ENCODE assay signal across 14 cellular contexts in the genomic region with DNA sequence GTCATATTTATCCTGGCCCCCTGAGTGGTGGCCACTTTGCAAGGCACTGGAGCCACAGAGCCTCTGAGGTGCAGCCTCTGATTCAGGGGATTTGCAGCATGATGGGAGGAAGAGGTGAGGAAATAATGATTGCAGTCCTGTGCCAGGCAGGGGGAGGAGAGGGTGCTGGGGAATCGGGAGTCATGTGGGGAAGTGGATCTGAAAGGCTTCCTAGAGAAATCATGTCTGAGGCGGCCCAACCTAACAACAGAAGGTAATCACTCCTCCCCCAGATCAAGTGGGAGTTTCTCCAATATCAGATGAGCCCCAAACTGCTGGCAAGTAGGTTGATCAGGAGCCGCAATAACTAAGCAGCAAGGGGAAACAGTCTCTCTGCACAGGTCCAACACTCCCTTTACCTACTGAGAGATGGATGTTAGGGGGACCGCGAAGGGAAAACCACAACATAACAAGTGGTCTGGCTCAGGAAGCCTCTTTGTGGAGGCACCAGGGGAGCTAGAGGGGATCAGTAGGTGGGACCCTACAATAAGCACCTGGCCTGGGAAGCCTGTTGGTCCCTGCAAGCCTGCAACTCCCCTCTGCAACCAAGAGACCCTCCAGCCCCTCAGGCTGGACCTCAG.
"Had no signal": no experiment of that assay in that cellular context is flagged by ENCODE, and none has a peak within 500 bp of the region (broad histone marks: within the 10 kb centered on the region; RNA-seq: fewer than 3 reads in every experiment).

No MANE protein-coding gene starts in this region.

- H3K4me1 Mint-ChIP-seq: activated B cell treated with CpG ODN at 0.5 μM for 24 hours had no signal

- H3K27ac Mint-ChIP-seq: activated B cell treated with CpG ODN at 0.5 μM for 24 hours; activated CD4-positive, alpha-beta memory T cell treated with anti-CD3 and anti-CD28 coated beads for 36 hours; activated T-helper 17 cell treated with anti-CD3 and anti-CD28 coated beads, Interleukin-2, amount 50 U/mL, for 72 hours; stimulated activated effector memory CD8-positive, alpha-beta T cell treated with anti-CD3 and anti-CD28 coated beads, Interleukin-12 subunit alpha, Interleukin-12 subunit beta, amount 100 ng/mL, for 72 hours had no signal

- H3K9ac ChIP-seq: parathyroid adenoma had no signal

- H3K4me3 Mint-ChIP-seq: activated B cell treated with CpG ODN at 0.5 μM for 24 hours; activated CD4-positive, alpha-beta memory T cell treated with anti-CD3 and anti-CD28 coated beads for 36 hours; activated T-helper 17 cell treated with anti-CD3 and anti-CD28 coated beads, Interleukin-2, amount 50 U/mL, for 72 hours; stimulated activated effector memory CD8-positive, alpha-beta T cell treated with anti-CD3 and anti-CD28 coated beads, Interleukin-12 subunit alpha, Interleukin-12 subunit beta, amount 100 ng/mL, for 72 hours had no signal

- H3K9me3 Mint-ChIP-seq: activated CD4-positive, alpha-beta memory T cell treated with anti-CD3 and anti-CD28 coated beads for 36 hours; activated T-helper 17 cell treated with anti-CD3 and anti-CD28 coated beads, Interleukin-2, amount 50 U/mL, for 72 hours; stimulated activated effector memory CD8-positive, alpha-beta T cell treated with anti-CD3 and anti-CD28 coated beads, Interleukin-12 subunit alpha, Interleukin-12 subunit beta, amount 100 ng/mL, for 72 hours had no signal

- H3K4me1 ChIP-seq: parathyroid adenoma had no signal

- DNase-seq: activated B cell treated with CpG ODN at 0.5 μM for 24 hours; activated CD4-positive, alpha-beta memory T cell treated with anti-CD3 and anti-CD28 coated beads for 36 hours; activated CD4-positive, alpha-beta T cell treated with anti-CD3 and anti-CD28 coated beads for 4 hours; activated naive CD4-positive, alpha-beta T cell treated with Interleukin-2 at 50 U/mL for 16 hours; activated T-cell treated with anti-CD3 and anti-CD28 coated beads, Interleukin-2, amount 50 U/mL, for 1 hour; dermis blood vessel endothelial cell; effector memory CD4-positive, alpha-beta T cell; naive thymus-derived CD8-positive, alpha-beta T cell; stimulated activated CD4-positive, alpha-beta T cell treated with anti-CD3 and anti-CD28 coated beads, Interleukin-4, amount 100 ng/mL, for 24 hours had no signal

- H2AFZ ChIP-seq: hepatocyte, parathyroid adenoma had no signal

- H3K4me2 ChIP-seq: hepatocyte had no signal

- H3K27ac ChIP-seq: hepatocyte, parathyroid adenoma had no signal

- H3K4me3 ChIP-seq: hepatocyte had no signal

- H3K27me3 ChIP-seq: hepatocyte had no signal

- ATAC-seq: activated T-helper 17 cell treated with anti-CD3 and anti-CD28 coated beads, Interleukin-2, amount 50 U/mL, for 72 hours; sciatic nerve; stimulated activated effector memory CD8-positive, alpha-beta T cell treated with anti-CD3 and anti-CD28 coated beads, Interleukin-12 subunit alpha, Interleukin-12 subunit beta, amount 100 ng/mL, for 72 hours had no signal
